In the genomic region with DNA sequence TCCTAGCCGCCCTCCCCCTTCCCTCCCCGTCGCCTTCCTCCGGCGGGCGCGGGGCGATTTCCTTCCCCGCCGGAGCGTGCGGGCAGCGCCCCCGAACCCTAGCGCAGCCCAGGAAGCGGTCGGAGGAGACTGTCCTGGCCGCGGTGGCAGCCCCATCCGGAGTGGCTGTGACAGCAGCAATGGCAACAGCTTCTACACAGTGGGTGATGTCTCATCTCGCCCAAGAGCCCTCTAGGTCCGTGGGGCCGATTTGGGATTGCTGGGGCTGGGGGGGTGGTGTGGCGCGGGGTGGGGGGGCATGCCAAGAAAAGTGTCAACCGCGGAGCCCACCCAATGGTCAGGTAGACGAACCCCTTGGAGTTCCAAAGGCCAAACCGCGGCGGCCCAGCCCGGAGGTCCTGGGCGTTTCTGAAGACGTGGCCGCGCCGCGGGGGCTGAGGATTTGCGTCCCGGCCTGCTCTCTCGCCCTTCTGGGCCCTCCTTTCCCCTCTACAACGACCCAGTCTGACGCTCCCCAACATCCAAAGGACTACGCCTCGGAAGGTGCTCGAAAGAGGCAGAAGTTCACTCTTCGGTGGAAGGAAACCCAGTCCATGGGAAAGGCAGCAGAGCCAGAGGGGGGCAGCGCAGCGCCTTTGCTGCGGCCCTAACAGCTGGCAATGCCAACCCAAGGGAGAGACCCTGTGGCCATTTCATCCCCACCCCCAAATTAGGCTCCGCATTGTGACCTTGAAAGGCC, we compare ENCODE assay signal across 9 cellular contexts. TPM values are rescaled to one million over a fixed set of nuclear protein-coding genes. Genes with fewer than 3 reads are reported as not detected.
A peak's percentile ranks its signal among the peaks of the same experiment; 100 is the strongest.
DNase-seq lines count a peak whose midpoint lies in the region; ATAC-seq and TF ChIP-seq lines count a peak whose summit lies in the region.
"Had no signal": no experiment of that assay in that cellular context is flagged by ENCODE, and none has a peak within 500 bp of the region (broad histone marks: within the 10 kb centered on the region; RNA-seq: fewer than 3 reads in every experiment).

No MANE protein-coding gene starts in this region.

- H3K9ac ChIP-seq in rectal smooth muscle tissue (ENCODE audit: low read length), result no peak overlapping the region

- H3K27me3 Mint-ChIP-seq in glutamatergic neuron (ENCODE audit: unreplicated experiment), result peaks cover 35% of the 10 kb centered on the region

- no peaks in the 10 kb centered on the region for H3K9me3 ChIP-seq in Peyer's patch

- H3K4me3 Mint-ChIP-seq in glutamatergic neuron (ENCODE audit: unreplicated experiment), result peak overlapping the region; percentile 46

- H3K27ac Mint-ChIP-seq in glutamatergic neuron (ENCODE audit: unreplicated experiment), result no peak overlapping the region
- H3K27ac Mint-ChIP-seq: stimulated activated memory B cell treated with anti-CD40 and anti-IgM and Interleukin-4, amounts not matched to agents 10 μg/mL and 1 μg/mL and 100 μg/mL, for 72 hours had no signal

- H3K4me3 ChIP-seq in Peyer's patch (peak overlapping the region; percentile 25 to 52 (median 48)), rectal smooth muscle tissue (ENCODE audit: low read length) (peak overlapping the region; percentile 61)

- H3K27me3 ChIP-seq in Peyer's patch, result peaks cover 0 to 12% of the 10 kb centered on the region in 2 donors
- peaks cover 8% of the 10 kb centered on the region for H3K27me3 ChIP-seq in rectal smooth muscle tissue (ENCODE audit: control insufficient read depth, insufficient read depth, low read length)

- H3K9me3 Mint-ChIP-seq in glutamatergic neuron (ENCODE audit: unreplicated experiment), result peaks cover 10% of the 10 kb centered on the region
- H3K9me3 Mint-ChIP-seq: stimulated activated memory B cell treated with anti-CD40 and anti-IgM and Interleukin-4, amounts not matched to agents 10 μg/mL and 1 μg/mL and 100 μg/mL, for 72 hours had no signal

- no peak for TF ChIP-seq POLR2A in Peyer's patch (IDR thresholded peaks at IDR 0.05)

- no peak for ATAC-seq in GM21390 (IDR thresholded peaks at IDR 0.05; ENCODE audit: unreplicated experiment)
- ATAC-seq in HG02884 (IDR thresholded peaks at IDR 0.05; ENCODE audit: unreplicated experiment), result no peak

- peak; percentile 59 for DNase-seq in ELR (ENCODE audit: low read depth)
- DNase-seq in Peyer's patch, result no peak
- no peak for DNase-seq in glutamatergic neuron
- no peak for DNase-seq in SW 1271 (lab: John Stamatoyannopoulos, UW)
- DNase-seq in NCI-H446 (lab: John Stamatoyannopoulos, UW), result no peak

- H3K4me1 ChIP-seq in Peyer's patch, result peaks cover 0 to 21% (median 0%) of the 10 kb centered on the region in 4 donors
- peaks cover 5% of the 10 kb centered on the region for H3K4me1 ChIP-seq in rectal smooth muscle tissue (ENCODE audit: control insufficient read depth, insufficient read depth, low read length)

- TF ChIP-seq CTCF in Peyer's patch (IDR thresholded peaks at IDR 0.05) (no peak), glutamatergic neuron (IDR thresholded peaks at IDR 0.05; ENCODE audit: partially characterized antibody, unreplicated experiment) (no peak)

- H3K36me3 Mint-ChIP-seq in glutamatergic neuron (ENCODE audit: unreplicated experiment), result no peaks in the 10 kb centered on the region
- H3K36me3 Mint-ChIP-seq: stimulated activated memory B cell treated with anti-CD40 and anti-IgM and Interleukin-4, amounts not matched to agents 10 μg/mL and 1 μg/mL and 100 μg/mL, for 72 hours had no signal

- peaks cover 3% of the 10 kb centered on the region for H3K4me1 Mint-ChIP-seq in glutamatergic neuron (ENCODE audit: low read depth, unreplicated experiment)

- H3K36me3 ChIP-seq in Peyer's patch, result no peaks in the 10 kb centered on the region
- H3K36me3 ChIP-seq in rectal smooth muscle tissue (ENCODE audit: control insufficient read depth, insufficient read depth, low read length), result no peaks in the 10 kb centered on the region

- H3K27ac ChIP-seq in Peyer's patch (no peak overlapping the region), rectal smooth muscle tissue (ENCODE audit: low read depth, low read length) (no peak overlapping the region)

RNA-seq across cellular contexts. Expression of a gene that starts 0.6 kb away (rescaled TPM):
- total RNA-seq in Peyer's patch, result 1 to 10 TPM in 2 of 4 donors, not detected in 2; 1.1 to 2.5 TPM
- not detected for total RNA-seq in glutamatergic neuron (ENCODE audit: unreplicated experiment)

RNA-seq across cellular contexts. Expression of a gene that starts 27.2 kb away (rescaled TPM):
- not detected for total RNA-seq in Peyer's patch
- total RNA-seq in glutamatergic neuron (ENCODE audit: unreplicated experiment), result 0.96 TPM
